In genomic region chr11:13983081-13983751, GRCh38 we compare ENCODE assay signal across 13 cellular contexts. TPM values are rescaled to one million over a fixed set of nuclear protein-coding genes. Genes with fewer than 3 reads are reported as not detected.
A peak's percentile ranks its signal among the peaks of the same experiment; 100 is the strongest.
DNase-seq lines count a peak whose midpoint lies in the region; ATAC-seq, FAIRE-seq and TF ChIP-seq lines count a peak whose summit lies in the region.
"Had no signal": no experiment of that assay in that cellular context is flagged by ENCODE, and none has a peak within 500 bp of the region (broad histone marks: within the 10 kb centered on the region; RNA-seq: fewer than 3 reads in every experiment).

No MANE protein-coding gene starts in this region.

- H3K4me3 ChIP-seq in astrocyte of the cerebellum (ENCODE audit: low read depth, low read length) (no peak overlapping the region), uterus (no peak overlapping the region)
- H3K4me3 ChIP-seq: coronary artery, K562 had no signal

- no peaks in the 10 kb centered on the region for H3K27me3 ChIP-seq in uterus

- peaks cover 3 to 5% of the 10 kb centered on the region in 2 donors for H3K4me1 ChIP-seq in uterus

- H3K36me3 ChIP-seq in uterus, result no peaks in the 10 kb centered on the region

- H3K9me3 Mint-ChIP-seq in nephron progenitor cell (peaks cover 23% of the 10 kb centered on the region), chondrocyte (ENCODE audit: low read depth) (peaks cover 3% of the 10 kb centered on the region)
- H3K9me3 Mint-ChIP-seq: activated naive CD4-positive, alpha-beta T cell treated with anti-CD3 and anti-CD28 coated beads, Interleukin-2, amount 50 U/mL, for 24 hours; CD8-positive, alpha-beta T cell had no signal

- no peaks in the 10 kb centered on the region for H3K27me3 Mint-ChIP-seq in nephron progenitor cell (ENCODE audit: low read depth, poor library complexity)
- H3K27me3 Mint-ChIP-seq in chondrocyte (ENCODE audit: low read depth), result peaks cover 21% of the 10 kb centered on the region
- H3K27me3 Mint-ChIP-seq: activated naive CD4-positive, alpha-beta T cell treated with anti-CD3 and anti-CD28 coated beads, Interleukin-2, amount 50 U/mL, for 24 hours had no signal

- intact Hi-C loops in uterus (cut with DNase I; ENCODE audit: low total_unique reads), result no loop called here

- TF ChIP-seq CTCF in astrocyte of the cerebellum (IDR thresholded peaks at IDR 0.05; ENCODE audit: low read depth, low read length, missing control alignments) (no peak), nephron progenitor cell (IDR thresholded peaks at IDR 0.05) (no peak), uterus (IDR thresholded peaks at IDR 0.05) (no peak), chondrocyte (IDR thresholded peaks at IDR 0.05) (no peak)

- no peak for FAIRE-seq in GM12891 (lab: Jason Lieb, UNC)
- FAIRE-seq: K562 had no signal

- H3K4me3 Mint-ChIP-seq in nephron progenitor cell, result no peak overlapping the region
- H3K4me3 Mint-ChIP-seq in chondrocyte (ENCODE audit: unreplicated experiment), result no peak overlapping the region
- H3K4me3 Mint-ChIP-seq: activated naive CD4-positive, alpha-beta T cell treated with anti-CD3 and anti-CD28 coated beads, Interleukin-2, amount 50 U/mL, for 24 hours; CD8-positive, alpha-beta T cell had no signal

- DNase-seq in astrocyte of the cerebellum (ENCODE audit: low read depth) (peak; percentile 41), globus pallidus (ENCODE audit: low spot score) (peak; percentile 24), nephron progenitor cell (peak; percentile 25), uterus (peak; percentile 52 to 68), chondrocyte (ENCODE audit: low spot score) (no peak), GM12891 (ENCODE audit: insufficient read length, low spot score) (no peak)
- DNase-seq: activated CD4-positive, CD25-positive, alpha-beta regulatory T cell; CD8-positive, alpha-beta T cell; OCI-M1 had no signal

- H3K27ac ChIP-seq in uterus, result peak overlapping the region; percentile 64 to 77

- in situ Hi-C loops in astrocyte of the cerebellum (cut with HindIII; ENCODE audit: low sequenced_read_pairs), result no loop called here

- H3K27ac Mint-ChIP-seq in nephron progenitor cell (peak overlapping the region; percentile 96), chondrocyte (ENCODE audit: unreplicated experiment) (no peak overlapping the region)
- H3K27ac Mint-ChIP-seq: activated naive CD4-positive, alpha-beta T cell treated with anti-CD3 and anti-CD28 coated beads, Interleukin-2, amount 50 U/mL, for 24 hours; CD8-positive, alpha-beta T cell had no signal

- no peaks in the 10 kb centered on the region for H3K9me3 ChIP-seq in uterus

- no peak for ATAC-seq in HG03571 (IDR thresholded peaks at IDR 0.05; ENCODE audit: unreplicated experiment)
- ATAC-seq: CD8-positive, alpha-beta T cell; K562 had no signal

- peaks cover 33% of the 10 kb centered on the region for H3K36me3 Mint-ChIP-seq in nephron progenitor cell (ENCODE audit: low read depth)
- no peaks in the 10 kb centered on the region for H3K36me3 Mint-ChIP-seq in chondrocyte (ENCODE audit: low read depth)
- H3K36me3 Mint-ChIP-seq: activated naive CD4-positive, alpha-beta T cell treated with anti-CD3 and anti-CD28 coated beads, Interleukin-2, amount 50 U/mL, for 24 hours; CD8-positive, alpha-beta T cell had no signal

- TF ChIP-seq POLR2A in uterus (IDR thresholded peaks at IDR 0.05) (no peak), GM12891 (IDR thresholded peaks at IDR 0.05; ENCODE audit: low read depth, low read length) (no peak)

- H3K4me1 Mint-ChIP-seq in nephron progenitor cell (peaks cover 65% of the 10 kb centered on the region), chondrocyte (ENCODE audit: low read depth) (no peaks in the 10 kb centered on the region)
- H3K4me1 Mint-ChIP-seq: activated naive CD4-positive, alpha-beta T cell treated with anti-CD3 and anti-CD28 coated beads, Interleukin-2, amount 50 U/mL, for 24 hours had no signal

TF ChIP-seq in GM12891, 5 proteins besides CTCF, POLR2A, EP300 and RAD21:
- TF ChIP-seq TAF1 (IDR thresholded peaks at IDR 0.05; ENCODE audit: low read depth, low read length) (no peak), SPI1 (IDR thresholded peaks at IDR 0.05; ENCODE audit: low read depth, low read length) (no peak), PAX5 (IDR thresholded peaks at IDR 0.05; ENCODE audit: insufficient read depth, low read length, severe bottlenecking) (no peak), POLR2AphosphoS5 (IDR thresholded peaks at IDR 0.05; ENCODE audit: low read depth, low read length) (no peak), POU2F2 (IDR thresholded peaks at IDR 0.05; ENCODE audit: low read depth, low read length) (no peak)

RNA-seq across cellular contexts. Expression of gene SPON1, which starts 20.7 kb away (rescaled TPM):
- total RNA-seq in uterus (100 to 1,000 TPM in 1 of 4 donors, 10 to 100 TPM in 3; 18.8 to 139 (median 28.8) TPM), chondrocyte (0.10 TPM in 1 of 3 replicates, not detected in the others)
- 0.08 TPM for polyA plus RNA-seq in GM12891 (2012; ENCODE audit: low read depth, missing spikeins)
- total RNA-seq: K562 had no signal

Comparison
In these comparisons a context has a peak if more than half of its experiments do, and no peak if none do; other contexts are left out.
1. DNase-seq: peak in astrocyte of the cerebellum (single experiment), globus pallidus (single experiment), nephron progenitor cell (single experiment) and uterus (2 of 2); none in chondrocyte (single experiment) and GM12891 (single experiment).
2. RNA of gene SPON1, which starts 20.7 kb away (total RNA-seq): 18.8 to 139 TPM in uterus; 0.10 TPM in chondrocyte; every median in the first group is over 10 times any median in the second.